In genomic region chr2:27427863-27428212, GRCh38 we compare ENCODE assay signal across 8 cellular contexts. TPM values are rescaled to one million over a fixed set of nuclear protein-coding genes. Genes with fewer than 3 reads are reported as not detected.
DNase-seq lines count a peak whose midpoint lies in the region; ATAC-seq and TF ChIP-seq lines count a peak whose summit lies in the region.

No MANE protein-coding gene starts in this region.

- H3K4me1 ChIP-seq in ectodermal cell (ENCODE audit: control insufficient read depth, insufficient read depth, low read length) (peaks cover 8% of the 10 kb centered on the region), neuron (ENCODE audit: insufficient read depth, low read length) (peaks cover 21% of the 10 kb centered on the region)

- no peak for TF ChIP-seq CTCF in CD14-positive monocyte (IDR thresholded peaks at IDR 0.05)

- ATAC-seq in GM21528 (IDR thresholded peaks at IDR 0.05; ENCODE audit: low FRiP score, unreplicated experiment): no peak
- no peak for ATAC-seq in HG03280 (IDR thresholded peaks at IDR 0.05; ENCODE audit: unreplicated experiment)

- peaks cover 4 to 12% of the 10 kb centered on the region in 2 donors for H3K36me3 Mint-ChIP-seq in CD14-positive monocyte

- H3K4me3 ChIP-seq in MG63: peak overlapping the region; percentile 100
- peak overlapping the region; percentile 94 for H3K4me3 ChIP-seq in ectodermal cell (ENCODE audit: insufficient read depth, low read depth, low read length)
- H3K4me3 ChIP-seq in neuron (ENCODE audit: low read length): peak overlapping the region; percentile 57

- H3K27ac Mint-ChIP-seq in CD14-positive monocyte: peak overlapping the region in 6 of 7 donors; percentile 78 to 97 (median 94)

- H3K9me3 ChIP-seq in MG63 (no peaks in the 10 kb centered on the region), ectodermal cell (ENCODE audit: control insufficient read depth, low read length) (no peaks in the 10 kb centered on the region), neuron (ENCODE audit: low read length) (no peaks in the 10 kb centered on the region)

- H3K27me3 ChIP-seq in MG63 (no peaks in the 10 kb centered on the region), ectodermal cell (ENCODE audit: control insufficient read depth, insufficient read depth, low read length, poor library complexity, severe bottlenecking) (no peaks in the 10 kb centered on the region), neuron (ENCODE audit: insufficient read depth, low read length) (no peaks in the 10 kb centered on the region)

- peaks cover 0 to 2% (median 0%) of the 10 kb centered on the region in 3 donors for H3K27me3 Mint-ChIP-seq in CD14-positive monocyte (ENCODE audit: low read depth in 3 of 3)

- intact Hi-C loops in CD14-positive monocyte (cut with micrococcal nuclease): loop anchor here (1.0 to 10.0 kb wide), 4 partner anchors 18 to 216 kb away; partner anchors contain the start of genes EIF2B4 (in 2 of the 2), SNX17 (in 2 of the 2), ZNF512 (in 2 of the 2) and ATRAID (in 1 of the 2)

- peaks cover 0 to 3% (median 0%) of the 10 kb centered on the region in 7 donors for H3K9me3 Mint-ChIP-seq in CD14-positive monocyte

- peak overlapping the region; percentile 78 for H2AFZ ChIP-seq in neuron (ENCODE audit: low read depth, low read length)

- H3K36me3 ChIP-seq in MG63: peaks cover 3% of the 10 kb centered on the region
- H3K36me3 ChIP-seq in ectodermal cell (ENCODE audit: control insufficient read depth, insufficient read depth, low read length): no peaks in the 10 kb centered on the region
- H3K36me3 ChIP-seq in neuron (ENCODE audit: insufficient read depth, low read length): peaks cover 5% of the 10 kb centered on the region

- peaks cover 29% of the 10 kb centered on the region for H3K4me1 Mint-ChIP-seq in CD14-positive monocyte

- peak overlapping the region; percentile 91 for H3K27ac ChIP-seq in ectodermal cell (ENCODE audit: insufficient read depth, low read depth, low read length, poor library complexity, severe bottlenecking)

- DNase-seq in CD14-positive monocyte (ENCODE audit: low spot score) (no peak), MG63 (no peak), NCI-H510A (lab: John Stamatoyannopoulos, UW) (no peak), H4 (ENCODE audit: low spot score) (no peak)

- peak overlapping the region; percentile 96 for H3K4me3 Mint-ChIP-seq in CD14-positive monocyte

- 31 to 39% methylated on average over 7 of the region's 7 CpGs for WGBS in ectodermal cell, 2 experiments

RNA-seq across cellular contexts. Expression of gene NRBP1, which starts 0.6 kb away (rescaled TPM):
- 100 to 1,000 TPM in 1 of 2 donors, 10 to 100 TPM in 1; 95.6 to 102 TPM for polyA plus RNA-seq in CD14-positive monocyte
- 150 and 154 TPM in 2 replicates for total RNA-seq in MG63 (2014; rRNA removed; shearing (Covaris generic); ENCODE audit: low replicate concordance)
- 170 TPM for polyA plus RNA-seq in ectodermal cell (2013, experiment 1 of 4)
- polyA plus RNA-seq in ectodermal cell (2013, experiment 2 of 4): 177 TPM
- 113 TPM for polyA plus RNA-seq in ectodermal cell (2013, experiment 3 of 4)
- 131 TPM for polyA plus RNA-seq in ectodermal cell (2013, experiment 4 of 4)
- total RNA-seq in H4 (2014; rRNA removed; shearing (Covaris generic)): 99.9 and 102 TPM in 2 replicates

RNA-seq across cellular contexts. Expression of gene KRTCAP3, which starts 14.3 kb away (rescaled TPM):
- polyA plus RNA-seq in CD14-positive monocyte: not detected
- total RNA-seq in MG63 (2014; rRNA removed; shearing (Covaris generic); ENCODE audit: low replicate concordance): not detected in 2 replicates
- 8.4 TPM for polyA plus RNA-seq in ectodermal cell (2013, experiment 1 of 4)
- 10.5 TPM for polyA plus RNA-seq in ectodermal cell (2013, experiment 2 of 4)
- polyA plus RNA-seq in ectodermal cell (2013, experiment 3 of 4): 10.8 TPM
- polyA plus RNA-seq in ectodermal cell (2013, experiment 4 of 4): 10.7 TPM
- total RNA-seq in H4 (2014; rRNA removed; shearing (Covaris generic)): not detected in 2 replicates

RNA-seq across cellular contexts. Expression of gene PPM1G, which starts 18.4 kb away (rescaled TPM):
- polyA plus RNA-seq in CD14-positive monocyte: 10 to 100 TPM; 47.3 to 54.3 TPM
- 139 and 145 TPM in 2 replicates for total RNA-seq in MG63 (2014; rRNA removed; shearing (Covaris generic); ENCODE audit: low replicate concordance)
- 144 TPM for polyA plus RNA-seq in ectodermal cell (2013, experiment 1 of 4)
- polyA plus RNA-seq in ectodermal cell (2013, experiment 2 of 4): 138 TPM
- polyA plus RNA-seq in ectodermal cell (2013, experiment 3 of 4): 111 TPM
- polyA plus RNA-seq in ectodermal cell (2013, experiment 4 of 4): 120 TPM
- total RNA-seq in H4 (2014; rRNA removed; shearing (Covaris generic)): 72.0 and 81.7 TPM in 2 replicates

RNA-seq across cellular contexts. Expression of gene ZNF513, which starts 47.3 kb away (rescaled TPM):
- polyA plus RNA-seq in CD14-positive monocyte: 1 to 10 TPM; 2.4 to 2.6 TPM
- 0.74 and 6.5 TPM in 2 replicates for total RNA-seq in MG63 (2014; rRNA removed; shearing (Covaris generic); ENCODE audit: low replicate concordance)
- 30.7 TPM for polyA plus RNA-seq in ectodermal cell (2013, experiment 1 of 4)
- 34.7 TPM for polyA plus RNA-seq in ectodermal cell (2013, experiment 2 of 4)
- polyA plus RNA-seq in ectodermal cell (2013, experiment 3 of 4): 27.8 TPM
- 30.9 TPM for polyA plus RNA-seq in ectodermal cell (2013, experiment 4 of 4)
- 1.4 and 2.8 TPM in 2 replicates for total RNA-seq in H4 (2014; rRNA removed; shearing (Covaris generic))

RNA-seq across cellular contexts. Expression of gene SNX17, which starts 57.4 kb away (rescaled TPM):
- 100 to 1,000 TPM; 291 to 338 TPM for polyA plus RNA-seq in CD14-positive monocyte
- 195 and 280 TPM in 2 replicates for total RNA-seq in MG63 (2014; rRNA removed; shearing (Covaris generic); ENCODE audit: low replicate concordance)
- polyA plus RNA-seq in ectodermal cell (2013, experiment 1 of 4): 83.8 TPM
- 92.4 TPM for polyA plus RNA-seq in ectodermal cell (2013, experiment 2 of 4)
- 65.9 TPM for polyA plus RNA-seq in ectodermal cell (2013, experiment 3 of 4)
- 75.7 TPM for polyA plus RNA-seq in ectodermal cell (2013, experiment 4 of 4)
- total RNA-seq in H4 (2014; rRNA removed; shearing (Covaris generic)): 79.6 and 84.6 TPM in 2 replicates
